ENCODE assay signal across 20 cellular contexts in genomic region chr10:32031920-32032319, GRCh38. TPM values are rescaled to one million over a fixed set of nuclear protein-coding genes. Genes with fewer than 3 reads are reported as not detected.
DNase-seq lines count a peak whose midpoint lies in the region; ATAC-seq and TF ChIP-seq lines count a peak whose summit lies in the region.
"Had no signal": no experiment of that assay in that cellular context is flagged by ENCODE, and none has a peak within 500 bp of the region (broad histone marks: within the 10 kb centered on the region; RNA-seq: fewer than 3 reads in every experiment).

No MANE protein-coding gene starts in this region.

- peak; percentile 91 for DNase-seq in A673 (ENCODE audit: low spot score)
- DNase-seq in CD4-positive, CD25-positive, alpha-beta regulatory T cell, result no peak
- peak; percentile 9 for DNase-seq in M059J (ENCODE audit: low read depth)
- DNase-seq in memory B cell (ENCODE audit: low spot score in 2 of 2), result no peak
- DNase-seq in mesothelial cell of epicardium (ENCODE audit: low spot score in 2 of 2, unreplicated experiment in 2 of 2), result no peak
- DNase-seq in T-helper 9 cell, result no peak
- DNase-seq in NK-92 treated with Interleukin-12 subunit alpha and Interleukin-12 subunit beta, amount 100 ng/mL, for 24 hours (lab: John Stamatoyannopoulos, UW), result no peak
- DNase-seq: ACHN; CD8-positive, alpha-beta memory T cell; GDM1; GM23248; Karpas-422; NCI-H1694; NCI-H2081; NCI-H2171; NCI-H345; NCI-H524; OCI-M1; SJCRH30 had no signal

- ATAC-seq in CD4-positive, CD25-positive, alpha-beta regulatory T cell (ENCODE audit: low read depth in 2 of 2), result no peak
- no peak for ATAC-seq in memory B cell (ENCODE audit: low read depth)

- no peaks in the 10 kb centered on the region for H3K9me3 ChIP-seq in A673 (ENCODE audit: low read depth, low read length, poor library complexity, severe bottlenecking)
- no peaks in the 10 kb centered on the region for H3K9me3 ChIP-seq in CD4-positive, CD25-positive, alpha-beta regulatory T cell (ENCODE audit: control insufficient read depth in 2 of 2, low read length in 2 of 2)
- H3K9me3 ChIP-seq: BLaER1, SJCRH30 had no signal

- peak overlapping the region in 2 of 3 donors; percentile 16 to 76 for H3K27ac Mint-ChIP-seq in CD4-positive, CD25-positive, alpha-beta regulatory T cell
- H3K27ac Mint-ChIP-seq in memory B cell, result peak overlapping the region; percentile 17
- H3K27ac Mint-ChIP-seq in mesothelial cell of epicardium, result no peak overlapping the region

- CTCF ChIA-PET in A673 (lab: Charles Lee), result no interaction called here

- H3K27me3 ChIP-seq in A673 (replicated peaks; ENCODE audit: insufficient read depth, low read depth, low read length, poor library complexity), result no peaks in the 10 kb centered on the region
- H3K27me3 ChIP-seq in CD4-positive, CD25-positive, alpha-beta regulatory T cell (ENCODE audit: control insufficient read depth, insufficient read depth, low read length), result no peaks in the 10 kb centered on the region
- H3K27me3 ChIP-seq: BLaER1, SJCRH30 had no signal

- no peaks in the 10 kb centered on the region for H3K9me3 Mint-ChIP-seq in CD4-positive, CD25-positive, alpha-beta regulatory T cell
- H3K9me3 Mint-ChIP-seq in memory B cell (no peaks in the 10 kb centered on the region), mesothelial cell of epicardium (no peaks in the 10 kb centered on the region)
- H3K9me3 Mint-ChIP-seq: CD8-positive, alpha-beta memory T cell had no signal

- H3K4me1 ChIP-seq in A673 (ENCODE audit: insufficient read depth, low read length, poor library complexity, severe bottlenecking), result peaks cover 32% of the 10 kb centered on the region
- H3K4me1 ChIP-seq in CD4-positive, CD25-positive, alpha-beta regulatory T cell (ENCODE audit: control insufficient read depth, insufficient read depth, low read length, poor library complexity, severe bottlenecking), result no peaks in the 10 kb centered on the region
- H3K4me1 ChIP-seq: BLaER1, SJCRH30 had no signal

- POLR2A ChIA-PET in A673 (lab: Charles Lee; ENCODE audit: low non-redundant PET), result no interaction called here

- H3K4me3 Mint-ChIP-seq in CD4-positive, CD25-positive, alpha-beta regulatory T cell, result no peak overlapping the region
- no peak overlapping the region for H3K4me3 Mint-ChIP-seq in memory B cell
- H3K4me3 Mint-ChIP-seq in mesothelial cell of epicardium, result no peak overlapping the region
- H3K4me3 Mint-ChIP-seq: CD8-positive, alpha-beta memory T cell had no signal

- intact Hi-C loops in A673 (cut with micrococcal nuclease; ENCODE audit: unreplicated experiment), result no loop called here

- H3K27ac ChIP-seq in A673 (ENCODE audit: low read depth, low read length, poor library complexity, severe bottlenecking), result no peak overlapping the region
- H3K27ac ChIP-seq in CD4-positive, CD25-positive, alpha-beta regulatory T cell (ENCODE audit: insufficient read depth, low read length, poor library complexity, severe bottlenecking), result no peak overlapping the region
- H3K27ac ChIP-seq: BLaER1, GM23248, SJCRH30 had no signal

- BruUV-seq in A673 (replicated peaks; lab: Mats Ljungman, UMichigan), result no TSS peak

- peaks cover 97% of the 10 kb centered on the region for H3K36me3 ChIP-seq in A673 (ENCODE audit: insufficient read depth, low read length, poor library complexity, severe bottlenecking)
- peaks cover 97% of the 10 kb centered on the region for H3K36me3 ChIP-seq in CD4-positive, CD25-positive, alpha-beta regulatory T cell (ENCODE audit: control insufficient read depth, insufficient read depth, low read length)

- H3K36me3 Mint-ChIP-seq in CD4-positive, CD25-positive, alpha-beta regulatory T cell, result peaks cover 60% of the 10 kb centered on the region
- H3K36me3 Mint-ChIP-seq in memory B cell (peaks cover 38% of the 10 kb centered on the region), mesothelial cell of epicardium (peaks cover 68% of the 10 kb centered on the region)

- peaks cover 6 to 23% (median 14%) of the 10 kb centered on the region in 4 donors for H3K4me1 Mint-ChIP-seq in CD4-positive, CD25-positive, alpha-beta regulatory T cell
- peaks cover 5% of the 10 kb centered on the region for H3K4me1 Mint-ChIP-seq in memory B cell
- no peaks in the 10 kb centered on the region for H3K4me1 Mint-ChIP-seq in mesothelial cell of epicardium

- H3K4me3 ChIP-seq in A673 (ENCODE audit: low read depth, low read length, poor library complexity, severe bottlenecking), result no peak overlapping the region
- no peak overlapping the region for H3K4me3 ChIP-seq in CD4-positive, CD25-positive, alpha-beta regulatory T cell (ENCODE audit: low read depth, low read length)
- H3K4me3 ChIP-seq: BLaER1, GM23248, SJCRH30 had no signal

- H3K27me3 Mint-ChIP-seq in CD4-positive, CD25-positive, alpha-beta regulatory T cell, result no peaks in the 10 kb centered on the region
- H3K27me3 Mint-ChIP-seq in memory B cell, result no peaks in the 10 kb centered on the region
- H3K27me3 Mint-ChIP-seq in mesothelial cell of epicardium (ENCODE audit: low read depth), result no peaks in the 10 kb centered on the region
- H3K27me3 Mint-ChIP-seq: CD8-positive, alpha-beta memory T cell had no signal

- TF ChIP-seq CTCF in A673 (conservative IDR thresholded peaks at IDR 0.05; ENCODE audit: low read depth, low read length) (no peak), mesothelial cell of epicardium (IDR thresholded peaks at IDR 0.05; ENCODE audit: unreplicated experiment) (no peak)

RNA-seq across cellular contexts. Expression of gene KIF5B, which starts 24.3 kb away (rescaled TPM):
- total RNA-seq in A673 (2021) (135 and 148 TPM in 2 replicates), mesothelial cell of epicardium (101 to 104 TPM (median 101 TPM) in 3 replicates)
- 69.0 TPM for total RNA-seq in CD4-positive, CD25-positive, alpha-beta regulatory T cell
- polyA plus RNA-seq in CD4-positive, CD25-positive, alpha-beta regulatory T cell, result 10 to 100 TPM; 20.9 to 31.9 (median 24.6) TPM
- 42.4 and 52.4 TPM in 2 replicates for total RNA-seq in M059J (2014; rRNA removed; shearing (Covaris generic))

Comparison
In these comparisons a context has a peak if more than half of its experiments do, and no peak if none do; other contexts are left out.
1. DNase-seq: peak in A673 (single experiment) and M059J (single experiment); none in CD4-positive, CD25-positive, alpha-beta regulatory T cell (0 of 3), memory B cell (0 of 2), mesothelial cell of epicardium (0 of 2), T-helper 9 cell (single experiment) and NK-92 treated with Interleukin-12 subunit alpha and Interleukin-12 subunit beta, amount 100 ng/mL, for 24 hours (single experiment).